8 cellular contexts compared by ENCODE assay signal in genomic region chr10:72328045-72328828, GRCh38. TPM values are rescaled to one million over a fixed set of nuclear protein-coding genes. Genes with fewer than 3 reads are reported as not detected.
DNase-seq lines count a peak whose midpoint lies in the region; ATAC-seq and TF ChIP-seq lines count a peak whose summit lies in the region.

No MANE protein-coding gene starts in this region.

- H3K27ac Mint-ChIP-seq in CD8-positive, alpha-beta T cell = peak overlapping the region; percentile 76

- H3K27me3 Mint-ChIP-seq in CD8-positive, alpha-beta T cell (ENCODE audit: low read depth) = no peaks in the 10 kb centered on the region

- POLR2A ChIA-PET in CD8-positive, alpha-beta T cell (lab: Charles Lee) = interaction anchor here (0.6 to 2.1 kb wide), 3 partner anchors 12 to 233 kb away, joined by 3 to 10 read pairs (median 3); no protein-coding TSS in a partner anchor

- no peak for DNase-seq in CD8-positive, alpha-beta T cell
- DNase-seq in HCEC 1CT = peak; percentile 56
- peak; percentile 74 for DNase-seq in SK-MEL-5 (ENCODE audit: low read depth, low spot score)
- peak; percentile 84 for DNase-seq in ecto neural progenitor cell (ENCODE audit: low spot score)
- peak; percentile 81 for DNase-seq in mesenchymal stem cell
- peak; percentile 72 for DNase-seq in transverse colon
- DNase-seq in NCI-H2029 (lab: John Stamatoyannopoulos, UW) = no peak

- no peaks in the 10 kb centered on the region for H3K9me3 ChIP-seq in CD8-positive, alpha-beta T cell (ENCODE audit: low read length)
- no peaks in the 10 kb centered on the region for H3K9me3 ChIP-seq in mesenchymal stem cell (ENCODE audit: control insufficient read depth, low read length)
- H3K9me3 ChIP-seq in transverse colon = no peaks in the 10 kb centered on the region

- intact Hi-C loops in CD8-positive, alpha-beta T cell (cut with DNase I, micrococcal nuclease) = no loop called here
- intact Hi-C loops in transverse colon (cut with DNase I; ENCODE audit: low total_unique reads) = no loop called here

- H2BK15ac ChIP-seq in mesenchymal stem cell (ENCODE audit: low read depth, poor library complexity, severe bottlenecking) = peak overlapping the region; percentile 99

- no peak overlapping the region for H3K4me2 ChIP-seq in mesenchymal stem cell (ENCODE audit: low read length, poor library complexity, severe bottlenecking)

- WGBS in mesenchymal stem cell = 45% methylated on average over 14 of the region's 14 CpGs
- 0 to 36% methylated on average over 4 to 10 of the region's 14 CpGs for WGBS in transverse colon (ENCODE audit: low coverage in 1 of 2), 2 donors

- H3K18ac ChIP-seq in mesenchymal stem cell (ENCODE audit: low read depth in 1 of 2, low read length in 2 of 2) = peak overlapping the region; percentile 79 to 87

- H3K9ac ChIP-seq in mesenchymal stem cell (ENCODE audit: low read length) = peak overlapping the region; percentile 43

- TF ChIP-seq EP300 in transverse colon (IDR thresholded peaks at IDR 0.05; ENCODE audit: low read depth) = no peak

- peak overlapping the region; percentile 71 for H2AK5ac ChIP-seq in mesenchymal stem cell (ENCODE audit: low read length, severe bottlenecking)

- no peaks in the 10 kb centered on the region for H3K79me1 ChIP-seq in mesenchymal stem cell (replicated peaks; ENCODE audit: low read length, poor library complexity, severe bottlenecking)

- H3K27ac ChIP-seq in CD8-positive, alpha-beta T cell (ENCODE audit: low read depth, low read length) = no peak overlapping the region
- H3K27ac ChIP-seq in mesenchymal stem cell (ENCODE audit: low read length, poor library complexity, severe bottlenecking) = no peak overlapping the region
- H3K27ac ChIP-seq in transverse colon = peak overlapping the region; percentile 31 to 51 (median 37)

- H3K4me1 ChIP-seq in CD8-positive, alpha-beta T cell (ENCODE audit: insufficient read depth, low read length) = peaks cover 75% of the 10 kb centered on the region
- H3K4me1 ChIP-seq in mesenchymal stem cell (ENCODE audit: control insufficient read depth, insufficient read depth, low read depth, low read length) (peaks cover 55% of the 10 kb centered on the region), transverse colon (peaks cover 27 to 56% (median 43%) of the 10 kb centered on the region in 4 donors)

- H2BK120ac ChIP-seq in mesenchymal stem cell (ENCODE audit: low read depth, low read length) = peak overlapping the region; percentile 69

- no peak for ATAC-seq in CD8-positive, alpha-beta T cell
- no peak for ATAC-seq in HG03097 (IDR thresholded peaks at IDR 0.05; ENCODE audit: low FRiP score, unreplicated experiment)

- no peaks in the 10 kb centered on the region for H3K27me3 ChIP-seq in CD8-positive, alpha-beta T cell (ENCODE audit: insufficient read depth, low read length)
- H3K27me3 ChIP-seq in mesenchymal stem cell (ENCODE audit: control insufficient read depth in 1 of 2, insufficient read depth in 1 of 2, low read length in 2 of 2) = no peaks in the 10 kb centered on the region
- no peaks in the 10 kb centered on the region for H3K27me3 ChIP-seq in transverse colon

- no peaks in the 10 kb centered on the region for H3K36me3 Mint-ChIP-seq in CD8-positive, alpha-beta T cell

- no peak for TF ChIP-seq CTCF in CD8-positive, alpha-beta T cell (IDR thresholded peaks at IDR 0.05)
- TF ChIP-seq CTCF in transverse colon (IDR thresholded peaks at IDR 0.05) = peak; percentile 43 to 74 (median 60)

- peak overlapping the region in 1 of 2 experiments; percentile 14 for H3K14ac ChIP-seq in mesenchymal stem cell (ENCODE audit: low read length in 2 of 2)

- H3K9me3 Mint-ChIP-seq in CD8-positive, alpha-beta T cell = no peaks in the 10 kb centered on the region

- H3K4ac ChIP-seq in mesenchymal stem cell (ENCODE audit: low read depth in 1 of 2, low read length in 2 of 2) = peak overlapping the region; percentile 69 to 93

- H2AFZ ChIP-seq in mesenchymal stem cell (ENCODE audit: low read depth, low read length) = no peak overlapping the region

- no peak for TF ChIP-seq POLR2A in transverse colon (IDR thresholded peaks at IDR 0.05)

- H3K4me3 ChIP-seq in CD8-positive, alpha-beta T cell (ENCODE audit: low read depth, low read length) = peak overlapping the region; percentile 22
- H3K4me3 ChIP-seq in mesenchymal stem cell (ENCODE audit: insufficient read depth in 1 of 2, low read depth in 1 of 2, low read length in 2 of 2) (no peak overlapping the region), transverse colon (no peak overlapping the region)

- H2BK5ac ChIP-seq in mesenchymal stem cell (ENCODE audit: low read depth, low read length, poor library complexity, severe bottlenecking) = no peak overlapping the region

- CTCF ChIA-PET in CD8-positive, alpha-beta T cell (lab: Charles Lee) = interaction anchor here (0.7 to 8.5 kb wide), 9 partner anchors 10 to 271 kb away, joined by 3 to 66 read pairs (median 6); partner anchors contain the start of gene DDIT4

- peak overlapping the region; percentile 65 for H3K4me3 Mint-ChIP-seq in CD8-positive, alpha-beta T cell

- peaks cover 79% of the 10 kb centered on the region for H3K4me1 Mint-ChIP-seq in CD8-positive, alpha-beta T cell (ENCODE audit: low read depth)

- H4K8ac ChIP-seq in mesenchymal stem cell (ENCODE audit: low read length) = peak overlapping the region; percentile 81

- H3K23ac ChIP-seq in mesenchymal stem cell (ENCODE audit: low read length in 2 of 2) = no peak overlapping the region

- H4K91ac ChIP-seq in mesenchymal stem cell (ENCODE audit: low read length) = peak overlapping the region; percentile 98

- peak overlapping the region; percentile 97 for H2BK12ac ChIP-seq in mesenchymal stem cell (ENCODE audit: low read length in 2 of 2)

- in situ Hi-C loops in SK-MEL-5 (cut with HindIII; ENCODE audit: low pct_unique_long_range_greater_than_20kb, low sequenced_read_pairs) = loop anchor here (25.0 kb wide), 1 partner anchor 216 kb away; no protein-coding TSS in a partner anchor
- in situ Hi-C loops in transverse colon (cut with MboI; ENCODE audit: low pct_ligation_motif_present in 1 of 4, low pct_unique_long_range_greater_than_20kb in 1 of 4, low sequenced_read_pairs in 3 of 4) = loop anchor here in 3 of 4 donors (25.0 kb wide), 5 partner anchors 91 to 441 kb away; partner anchors contain the start of genes ANAPC16 (in 1 of the 3) and ASCC1 (in 1 of the 3)

- H3K36me3 ChIP-seq in CD8-positive, alpha-beta T cell (ENCODE audit: insufficient read depth, low read length) = no peaks in the 10 kb centered on the region
- H3K36me3 ChIP-seq in mesenchymal stem cell (ENCODE audit: control insufficient read depth in 1 of 2, insufficient read depth in 2 of 2, low read depth in 1 of 2, low read length in 2 of 2) (peaks cover under 1 to 2% of the 10 kb centered on the region in 2 experiments), transverse colon (no peaks in the 10 kb centered on the region)

RNA-seq across cellular contexts. Expression of gene DNAJB12, which starts 26.5 kb away (rescaled TPM):
- 10 to 100 TPM; 33.9 to 37.5 TPM for total RNA-seq in CD8-positive, alpha-beta T cell
- total RNA-seq in SK-MEL-5 (2014; rRNA removed; shearing (Covaris generic)) = 30.2 and 32.0 TPM in 2 replicates
- 28.5 and 30.8 TPM in 2 replicates for polyA plus RNA-seq in SK-MEL-5 (2015; cell fraction: cytosol; rRNA removed)
- 16.8 and 26.4 TPM in 2 replicates for polyA plus RNA-seq in SK-MEL-5 (2015; cell fraction: nucleus; rRNA removed)
- 28.6 TPM for polyA plus RNA-seq in mesenchymal stem cell (2013, experiment 1 of 2)
- polyA plus RNA-seq in mesenchymal stem cell (2013, experiment 2 of 2) = 27.7 TPM
- 10 to 100 TPM; 33.7 to 69.2 (median 38.0) TPM for total RNA-seq in transverse colon

RNA-seq across cellular contexts. Expression of gene DDIT4, which starts 54.5 kb away (rescaled TPM):
- 100 to 1,000 TPM; 351 to 360 TPM for total RNA-seq in CD8-positive, alpha-beta T cell
- 192 and 197 TPM in 2 replicates for total RNA-seq in SK-MEL-5 (2014; rRNA removed; shearing (Covaris generic))
- 186 and 211 TPM in 2 replicates for polyA plus RNA-seq in SK-MEL-5 (2015; cell fraction: cytosol; rRNA removed)
- 215 and 235 TPM in 2 replicates for polyA plus RNA-seq in SK-MEL-5 (2015; cell fraction: nucleus; rRNA removed)
- 109 TPM for polyA plus RNA-seq in mesenchymal stem cell (2013, experiment 1 of 2)
- 107 TPM for polyA plus RNA-seq in mesenchymal stem cell (2013, experiment 2 of 2)
- 100 to 1,000 TPM in 3 of 4 donors, 10 to 100 TPM in 1; 64.5 to 356 (median 150) TPM for total RNA-seq in transverse colon

Comparison
In these comparisons a context has a peak if more than half of its experiments do, and no peak if none do; other contexts are left out.
1. DNase-seq: peak in HCEC 1CT (single experiment), SK-MEL-5 (single experiment), ecto neural progenitor cell (single experiment), mesenchymal stem cell (single experiment) and transverse colon (single experiment); none in CD8-positive, alpha-beta T cell (0 of 7) and NCI-H2029 (single experiment).
2. H3K27ac ChIP-seq: peak in transverse colon (4 of 4); none in CD8-positive, alpha-beta T cell (single experiment) and mesenchymal stem cell (single experiment).